Comparison of ENCODE assay signal across 1 cellular context in genomic region chr4:118352843-118353373, GRCh38.
A peak's percentile ranks its signal among the peaks of the same experiment; 100 is the strongest.
TF ChIP-seq lines count a peak whose summit lies in the region.

Gene PRSS12, minus strand, starts transcription at chr4:118353003. Its CDS starts 283 bp downstream, at chr4:118352720.

TF ChIP-seq in HepG2, 621 proteins besides CTCF, POLR2A, EP300 and RAD21 (continued from another document and continues in another):
- TF ChIP-seq BORCS8-MEF2B (CRISPR knock-in tag; IDR thresholded peaks at IDR 0.05) (peak; percentile 39; the same call in 1 of the 2 replicates), SMAD3 (CRISPR knock-in tag; IDR thresholded peaks at IDR 0.05) (no peak), SOX5 (CRISPR knock-in tag; IDR thresholded peaks at IDR 0.05; ENCODE audit: borderline replicate concordance) (no peak), ZNF547 (CRISPR knock-in tag; IDR thresholded peaks at IDR 0.05) (peak; percentile 44; the same call in 1 of the 2 replicates), SMAD1 (CRISPR knock-in tag; IDR thresholded peaks at IDR 0.05; ENCODE audit: borderline replicate concordance, low read depth) (no peak), CCDC6 (CRISPR knock-in tag; IDR thresholded peaks at IDR 0.05) (0 out of 2 replicates have a peak, but pooled peaks have one; percentile 68), YY1 (IDR thresholded peaks at IDR 0.05; ENCODE audit: insufficient read depth, insufficient replicate concordance, low read depth, low read length) (no peak), HINFP (CRISPR knock-in tag; IDR thresholded peaks at IDR 0.05; ENCODE audit: low read depth) (peak; percentile 94), RFX5 (IDR thresholded peaks at IDR 0.05; ENCODE audit: low read depth, low read length) (no peak), ZNF775 (CRISPR knock-in tag; IDR thresholded peaks at IDR 0.05; ENCODE audit: borderline replicate concordance) (no peak), BRD4 (CRISPR knock-in tag; IDR thresholded peaks at IDR 0.05) (no peak), UBTF (CRISPR knock-in tag; IDR thresholded peaks at IDR 0.05) (peak; percentile 72; the same call in 1 of the 2 replicates), KDM6A (CRISPR knock-in tag; IDR thresholded peaks at IDR 0.05; ENCODE audit: low read depth) (no peak), ZNF773 (CRISPR knock-in tag; IDR thresholded peaks at IDR 0.05; ENCODE audit: borderline replicate concordance) (no peak), ZNF704 (CRISPR knock-in tag; IDR thresholded peaks at IDR 0.05; ENCODE audit: borderline replicate concordance) (no peak), NFE2L2 (IDR thresholded peaks at IDR 0.05; ENCODE audit: low read length) (no peak), HMGXB4 (CRISPR knock-in tag; IDR thresholded peaks at IDR 0.05; ENCODE audit: borderline replicate concordance in 1 of 2, low read depth in 1 of 2) (peak; percentile 72 to 82; a peak in 3 of 4 replicates), ARNTL (CRISPR knock-in tag; IDR thresholded peaks at IDR 0.05) (no peak), SALL1 (CRISPR knock-in tag; IDR thresholded peaks at IDR 0.05) (peak; percentile 48), ARNT2 (CRISPR knock-in tag; IDR thresholded peaks at IDR 0.05; ENCODE audit: low read depth) (peak; percentile 75; the same call in 1 of the 2 replicates), NONO (IDR thresholded peaks at IDR 0.05) (no peak), NONO (CRISPR knock-in tag; conservative IDR thresholded peaks at IDR 0.05) (0 out of 2 replicates have a peak, but pooled peaks have one; percentile 41), ZBTB2 (CRISPR knock-in tag; IDR thresholded peaks at IDR 0.05; ENCODE audit: low read depth) (no peak), RNF2 (conservative IDR thresholded peaks at IDR 0.05; ENCODE audit: low read depth) (peak; percentile 65), PAXIP1 (CRISPR knock-in tag; conservative IDR thresholded peaks at IDR 0.05) (no peak), U2AF1 (optimal IDR thresholded peaks at IDR 0.05; ENCODE audit: low read depth, low read length) (no peak), ZNF879 (CRISPR knock-in tag; IDR thresholded peaks at IDR 0.05) (no peak), KDM2A (CRISPR knock-in tag; IDR thresholded peaks at IDR 0.05; ENCODE audit: borderline replicate concordance, low read depth) (peak; percentile 56; the same call in 1 of the 2 replicates), HNRNPL (IDR thresholded peaks at IDR 0.05; ENCODE audit: low read depth, low read length) (0 out of 2 replicates have a peak, but pooled peaks have one; percentile 62), ZNF598 (CRISPR knock-in tag; IDR thresholded peaks at IDR 0.05; ENCODE audit: borderline replicate concordance) (peak; percentile 75; the same call in 1 of the 2 replicates), GPBP1L1 (CRISPR knock-in tag; IDR thresholded peaks at IDR 0.05) (no peak), ATF6 (CRISPR knock-in tag; conservative IDR thresholded peaks at IDR 0.05) (no peak), ZFP41 (CRISPR knock-in tag; IDR thresholded peaks at IDR 0.05; ENCODE audit: borderline replicate concordance) (no peak), SNAI1 (CRISPR knock-in tag; IDR thresholded peaks at IDR 0.05; ENCODE audit: borderline replicate concordance) (no peak), SP4 (CRISPR knock-in tag; IDR thresholded peaks at IDR 0.05) (0 out of 2 replicates have a peak, but pooled peaks have one; percentile 30), RCOR2 (CRISPR knock-in tag; IDR thresholded peaks at IDR 0.05) (no peak), SCMH1 (CRISPR knock-in tag; IDR thresholded peaks at IDR 0.05; ENCODE audit: borderline replicate concordance) (no peak), ZNF574 (CRISPR knock-in tag; IDR thresholded peaks at IDR 0.05) (peak; percentile 56; the same call in 1 of the 2 replicates)
